Comparison of ENCODE assay signal across 8 cellular contexts in the genomic region with DNA sequence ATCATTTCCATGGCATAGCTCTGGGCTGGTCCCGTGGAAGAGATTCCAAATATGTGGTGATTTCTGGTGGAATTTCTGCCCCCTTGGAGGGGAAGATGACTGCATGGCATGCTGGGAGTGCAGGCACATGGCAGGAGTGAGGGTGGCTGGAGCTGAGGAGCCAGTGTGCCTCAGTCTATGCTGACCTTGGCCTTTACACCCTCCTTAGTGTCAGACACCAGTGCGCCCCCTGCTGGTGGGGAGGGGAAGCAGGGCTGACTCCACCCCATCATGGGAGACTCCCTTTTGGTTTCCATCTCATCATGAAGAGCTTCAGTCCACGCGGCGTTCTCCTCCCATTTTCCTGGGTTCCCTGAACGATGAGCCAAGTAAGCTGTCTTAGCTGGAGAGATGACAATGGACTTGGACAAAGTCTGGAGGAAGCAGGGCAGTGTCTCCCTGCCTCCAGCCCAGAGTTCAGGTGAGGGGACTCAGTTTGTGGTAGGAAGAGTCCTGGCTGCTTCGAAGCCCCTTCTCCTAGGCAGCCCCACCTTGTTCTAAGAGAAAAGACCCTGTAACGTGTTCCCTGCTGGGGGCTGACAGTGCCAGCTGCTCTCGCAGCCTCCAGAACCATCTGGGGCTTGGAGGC. TPM values are rescaled to one million over a fixed set of nuclear protein-coding genes. Genes with fewer than 3 reads are reported as not detected.
A peak's percentile ranks its signal among the peaks of the same experiment; 100 is the strongest.
DNase-seq lines count a peak whose midpoint lies in the region; ATAC-seq and TF ChIP-seq lines count a peak whose summit lies in the region.

No MANE protein-coding gene starts in this region.

- peak; percentile 23 for DNase-seq in Ammon's horn (ENCODE audit: low spot score)
- DNase-seq in OCI-LY7 (ENCODE audit: low spot score), result peak; percentile 62
- peak; percentile 70 for DNase-seq in activated T-cell treated with anti-CD3 and anti-CD28 coated beads for 4 hours
- DNase-seq in foreskin fibroblast, result no peak
- peak; percentile 32 to 68 for DNase-seq in stimulated activated CD4-positive, alpha-beta T cell treated with anti-CD3 and anti-CD28 coated beads, Interleukin-15, amount 100 ng/mL, for 1 hour (ENCODE audit: low read depth in 1 of 2, low spot score in 1 of 2)

- H3K9me2 ChIP-seq in OCI-LY7 (ENCODE audit: insufficient read depth, low read length), result no peaks in the 10 kb centered on the region

- CTCF ChIA-PET in OCI-LY7 (lab: Charles Lee; ENCODE audit: unreplicated experiment), result interaction anchor here (0.7 to 1.3 kb wide), 3 partner anchors 25 to 37 kb away, joined by 3 to 7 read pairs (median 6); a partner anchor contains a TSS

- H3K79me2 ChIP-seq in OCI-LY7 (ENCODE audit: insufficient read depth, low read depth, low read length), result no peaks in the 10 kb centered on the region

- no peak overlapping the region for H3K4me2 ChIP-seq in OCI-LY7 (ENCODE audit: low read length)

- H3K4me3 ChIP-seq in OCI-LY7 (ENCODE audit: low read depth, low read length, poor library complexity, severe bottlenecking) (no peak overlapping the region), foreskin fibroblast (ENCODE audit: low read depth in 1 of 2, low read length in 2 of 2) (no peak overlapping the region)

- intact Hi-C loops in OCI-LY7 (cut with micrococcal nuclease; ENCODE audit: unreplicated experiment), result no loop called here

- peak; percentile 69 for ATAC-seq in GM19351 (IDR thresholded peaks at IDR 0.05; ENCODE audit: unreplicated experiment)
- ATAC-seq in HG03354 (IDR thresholded peaks at IDR 0.05; ENCODE audit: poor library complexity, severe bottlenecking, unreplicated experiment), result no peak
- no peak for ATAC-seq in HG03135 (IDR thresholded peaks at IDR 0.05; ENCODE audit: unreplicated experiment)

- peaks cover 30% of the 10 kb centered on the region for H3K36me3 ChIP-seq in OCI-LY7 (ENCODE audit: insufficient read depth, low read length)

- no peak overlapping the region for H3K27ac ChIP-seq in OCI-LY7 (ENCODE audit: low read depth, low read length, poor library complexity, severe bottlenecking)

- H3K4me1 ChIP-seq in OCI-LY7 (ENCODE audit: insufficient read depth, low read length, poor library complexity, severe bottlenecking), result no peaks in the 10 kb centered on the region

- no TSS peak for BruUV-seq in OCI-LY7 (replicated peaks; lab: Mats Ljungman, UMichigan)

- TF ChIP-seq CTCF in OCI-LY7 (conservative IDR thresholded peaks at IDR 0.05; ENCODE audit: low read length) (peak; percentile 98), foreskin fibroblast (IDR thresholded peaks at IDR 0.05; ENCODE audit: low read depth, low read length) (peak; percentile 88)

- H4K20me1 ChIP-seq in OCI-LY7 (ENCODE audit: insufficient read depth, low read length), result no peaks in the 10 kb centered on the region

- H3K9me3 ChIP-seq in OCI-LY7 (ENCODE audit: low read length), result no peaks in the 10 kb centered on the region

- POLR2A ChIA-PET in OCI-LY7 (lab: Charles Lee), result interaction anchor here (0.7 to 1.1 kb wide), 2 partner anchors 13 to 390 kb away, joined by 3 read pairs; no protein-coding TSS in a partner anchor

- H2AFZ ChIP-seq in OCI-LY7 (ENCODE audit: low read length), result no peak overlapping the region

RNA-seq across cellular contexts. Expression of a gene that starts 10.3 kb away (rescaled TPM):
- total RNA-seq in OCI-LY7 (2014; rRNA removed; shearing (Covaris generic)), result not detected in 2 replicates
- total RNA-seq in OCI-LY7 (2022), result not detected in 2 replicates

RNA-seq across cellular contexts. Expression of a gene that starts 25.7 kb away (rescaled TPM):
- 33.1 and 45.5 TPM in 2 replicates for total RNA-seq in OCI-LY7 (2014; rRNA removed; shearing (Covaris generic))
- total RNA-seq in OCI-LY7 (2022), result 42.2 and 43.7 TPM in 2 replicates

RNA-seq across cellular contexts. Expression of a gene that starts 52.1 kb away (rescaled TPM):
- 0.41 TPM in 1 of 2 replicates, not detected in the other for total RNA-seq in OCI-LY7 (2014; rRNA removed; shearing (Covaris generic))
- not detected in 2 replicates for total RNA-seq in OCI-LY7 (2022)

Comparison
In these comparisons a context has a peak if more than half of its experiments do, and no peak if none do; other contexts are left out.
1. DNase-seq: peak in Ammon's horn (single experiment), OCI-LY7 (single experiment), activated T-cell treated with anti-CD3 and anti-CD28 coated beads for 4 hours (single experiment) and stimulated activated CD4-positive, alpha-beta T cell treated with anti-CD3 and anti-CD28 coated beads, Interleukin-15, amount 100 ng/mL, for 1 hour (2 of 2); none in foreskin fibroblast (0 of 2).